7 cellular contexts compared by ENCODE assay signal in the genomic region with DNA sequence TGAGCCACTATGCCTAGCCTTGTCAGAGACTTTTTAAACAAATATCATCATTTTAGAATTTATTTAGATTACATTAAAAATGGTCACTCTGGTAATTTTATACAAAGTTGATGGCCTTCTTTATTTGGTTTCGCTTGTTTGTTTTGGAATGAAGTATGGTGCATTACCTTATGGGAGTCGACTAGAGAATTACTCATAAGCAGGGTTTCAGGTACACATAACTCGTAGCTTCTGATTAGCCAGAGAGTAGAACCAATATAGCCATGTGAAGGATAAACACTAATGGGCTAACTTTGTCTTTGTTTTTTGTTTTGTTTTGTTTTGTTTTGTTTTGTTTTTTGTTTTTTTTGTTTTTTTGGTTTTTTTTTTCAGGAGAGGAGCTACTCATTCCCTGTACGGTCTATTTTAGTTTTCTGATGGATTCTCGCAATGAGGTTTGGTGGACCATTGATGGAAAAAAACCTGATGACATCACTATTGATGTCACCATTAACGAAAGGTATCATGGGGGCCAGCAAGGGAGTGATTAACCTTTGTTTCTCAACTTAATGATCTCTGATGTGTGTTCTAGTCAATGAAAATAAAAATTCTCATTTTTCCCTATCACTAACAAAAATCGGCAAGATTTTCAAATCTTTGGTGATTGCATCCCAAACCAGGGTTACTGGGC.
"Had no signal": no experiment of that assay in that cellular context is flagged by ENCODE, and none has a peak within 500 bp of the region (broad histone marks: within the 10 kb centered on the region; RNA-seq: fewer than 3 reads in every experiment).

No MANE protein-coding gene starts in this region.

- ATAC-seq: HCT116 had no signal

- H3K4me1 ChIP-seq: HAP-1 had no signal

- DNase-seq: GM23248, GOT3, H7, KBM-7 had no signal

- FAIRE-seq: HTR-8/SVneo had no signal

- H3K9ac ChIP-seq: GM23248 had no signal

- H2AFZ ChIP-seq: GM23248 had no signal

- H3K9me3 ChIP-seq: HAP-1 had no signal

- H3K4me3 ChIP-seq: GM23248, HAP-1 had no signal

- H3K36me3 ChIP-seq: HAP-1 had no signal

- H3K27ac ChIP-seq: GM23248 had no signal
